In the genomic region with DNA sequence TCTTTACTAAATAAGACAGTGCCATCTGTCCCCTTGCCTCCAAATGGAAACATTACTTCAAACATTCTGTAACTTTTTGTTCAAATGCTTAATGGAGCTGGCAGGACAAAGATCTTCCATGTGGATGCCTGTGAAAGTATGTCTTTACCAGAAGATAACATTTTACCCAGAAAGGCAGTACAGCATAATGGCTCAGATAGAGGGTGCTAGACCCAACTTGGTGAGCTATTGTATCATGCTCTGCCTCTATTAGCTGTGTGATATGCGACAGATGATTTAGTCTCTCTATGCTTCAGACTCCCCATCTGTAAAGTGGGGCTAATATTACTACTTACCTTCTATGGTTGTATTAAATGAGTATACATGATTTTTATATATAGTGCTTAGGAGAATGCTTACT, we compare ENCODE assay signal across 10 cellular contexts. TPM values are rescaled to one million over a fixed set of nuclear protein-coding genes. Genes with fewer than 3 reads are reported as not detected.
DNase-seq lines count a peak whose midpoint lies in the region; ATAC-seq and TF ChIP-seq lines count a peak whose summit lies in the region.
"Had no signal": no experiment of that assay in that cellular context is flagged by ENCODE, and none has a peak within 500 bp of the region (broad histone marks: within the 10 kb centered on the region; RNA-seq: fewer than 3 reads in every experiment).

No MANE protein-coding gene starts in this region.

- no peaks in the 10 kb centered on the region for H3F3A ChIP-seq in MM.1S (ENCODE audit: insufficient read depth, low read length)

- peak overlapping the region; percentile 89 for H3K27ac Mint-ChIP-seq in MCF 10A (ENCODE audit: low read depth, unreplicated experiment)

- H3K4me1 Mint-ChIP-seq in MCF 10A (ENCODE audit: insufficient read depth, unreplicated experiment) = no peaks in the 10 kb centered on the region

- no peak overlapping the region for H3K9ac ChIP-seq in MM.1S (ENCODE audit: low read length)

- H3K9me2 ChIP-seq in MM.1S (replicated peaks; ENCODE audit: insufficient read depth, low read length) = no peaks in the 10 kb centered on the region

- H4K20me1 ChIP-seq in MM.1S (ENCODE audit: insufficient read depth, low read length) = no peaks in the 10 kb centered on the region

- intact Hi-C loops in MCF 10A (cut with micrococcal nuclease) = loop anchor here (5.0 kb wide), 3 partner anchors 119 to 519 kb away; partner anchors contain the start of gene NRF1
- intact Hi-C loops in breast epithelium (cut with DNase I; ENCODE audit: low total_unique reads) = no loop called here
- intact Hi-C loops in uterus (cut with DNase I; ENCODE audit: low total_unique reads) = no loop called here
- intact Hi-C loops in left ventricle myocardium superior (cut with micrococcal nuclease) = no loop called here

- H3K4me2 ChIP-seq in MM.1S (ENCODE audit: low read depth, low read length) = no peak overlapping the region

- H3K27me3 Mint-ChIP-seq in MCF 10A (ENCODE audit: insufficient read depth, unreplicated experiment) = no peaks in the 10 kb centered on the region

- peak; percentile 14 for DNase-seq in MCF 10A (ENCODE audit: unreplicated experiment)
- DNase-seq in breast epithelium (ENCODE audit: low spot score in 2 of 2) = no peak
- peak; percentile 5 for DNase-seq in MM.1S
- no peak for DNase-seq in effector memory CD4-positive, alpha-beta T cell
- no peak for DNase-seq in uterus
- DNase-seq in NCI-H2227 (lab: John Stamatoyannopoulos, UW; ENCODE audit: unreplicated experiment) = no peak
- no peak for DNase-seq in left ventricle myocardium superior
- DNase-seq: activated CD4-positive, alpha-beta T cell treated with anti-CD3 and anti-CD28 coated beads for 48 hours; substantia nigra had no signal

- peaks cover 12% of the 10 kb centered on the region for H3K36me3 Mint-ChIP-seq in MCF 10A (ENCODE audit: insufficient read depth, unreplicated experiment)

- no peak overlapping the region for H2AFZ ChIP-seq in MM.1S (ENCODE audit: low read length)

- no peaks in the 10 kb centered on the region for H3K4me1 ChIP-seq in breast epithelium
- no peaks in the 10 kb centered on the region for H3K4me1 ChIP-seq in MM.1S (ENCODE audit: low read length)
- H3K4me1 ChIP-seq in effector memory CD4-positive, alpha-beta T cell (ENCODE audit: control insufficient read depth, insufficient read depth, low read length, poor library complexity, severe bottlenecking) = no peaks in the 10 kb centered on the region
- H3K4me1 ChIP-seq in uterus = no peaks in the 10 kb centered on the region

- H3K9me3 Mint-ChIP-seq in MCF 10A (ENCODE audit: unreplicated experiment) = no peaks in the 10 kb centered on the region

- no TSS peak for BruUV-seq in MCF 10A (replicated peaks; lab: Mats Ljungman, UMichigan)

- H3K9me3 ChIP-seq in breast epithelium (no peaks in the 10 kb centered on the region), MM.1S (replicated peaks; ENCODE audit: insufficient read depth, low read length) (no peaks in the 10 kb centered on the region), uterus (no peaks in the 10 kb centered on the region)
- no peaks in the 10 kb centered on the region for H3K9me3 ChIP-seq in effector memory CD4-positive, alpha-beta T cell (ENCODE audit: control insufficient read depth, low read length)

- no peak overlapping the region for H3K27ac ChIP-seq in breast epithelium
- H3K27ac ChIP-seq in MM.1S (ENCODE audit: low read length) = no peak overlapping the region; the same call in 1 of the 2 replicates
- peak overlapping the region; percentile 43 for H3K27ac ChIP-seq in effector memory CD4-positive, alpha-beta T cell (ENCODE audit: insufficient read depth, low read length, poor library complexity, severe bottlenecking)
- no peak overlapping the region for H3K27ac ChIP-seq in uterus

- no peak overlapping the region for H3K4me3 ChIP-seq in breast epithelium
- H3K4me3 ChIP-seq in MM.1S (ENCODE audit: low read length) = no peak overlapping the region
- H3K4me3 ChIP-seq in effector memory CD4-positive, alpha-beta T cell (ENCODE audit: insufficient read depth, low read depth, low read length, poor library complexity, severe bottlenecking) = no peak overlapping the region
- no peak overlapping the region for H3K4me3 ChIP-seq in uterus

- TF ChIP-seq CTCF in MCF 10A (IDR thresholded peaks at IDR 0.05; ENCODE audit: unreplicated experiment) (no peak), breast epithelium (IDR thresholded peaks at IDR 0.05) (no peak), MM.1S (IDR thresholded peaks at IDR 0.05; ENCODE audit: low read length) (peak; percentile 21), uterus (IDR thresholded peaks at IDR 0.05) (no peak)

- H3K27me3 ChIP-seq in breast epithelium (no peaks in the 10 kb centered on the region), MM.1S (replicated peaks; ENCODE audit: insufficient read depth, low read length) (no peaks in the 10 kb centered on the region), uterus (no peaks in the 10 kb centered on the region)
- no peaks in the 10 kb centered on the region for H3K27me3 ChIP-seq in effector memory CD4-positive, alpha-beta T cell (replicated peaks; ENCODE audit: control insufficient read depth, insufficient read depth, low read length, poor library complexity, severe bottlenecking)

- POLR2A ChIA-PET in MCF 10A (lab: Yijun Ruan, JAX) = interaction anchor here (0.7 to 1.1 kb wide), 3 partner anchors 112 to 455 kb away, joined by 3 to 6 read pairs (median 3); partner anchors contain the start of gene NRF1

- no peak for TF ChIP-seq POLR2A in breast epithelium (IDR thresholded peaks at IDR 0.05)
- no peak for TF ChIP-seq POLR2A in uterus (IDR thresholded peaks at IDR 0.05)

- no peak overlapping the region for H3K4me3 Mint-ChIP-seq in MCF 10A (ENCODE audit: unreplicated experiment)

- no peaks in the 10 kb centered on the region for H3K79me2 ChIP-seq in MM.1S (ENCODE audit: low read length)

- H3K36me3 ChIP-seq in breast epithelium (no peaks in the 10 kb centered on the region), MM.1S (replicated peaks; ENCODE audit: insufficient read depth, low read length) (no peaks in the 10 kb centered on the region), uterus (no peaks in the 10 kb centered on the region)
- H3K36me3 ChIP-seq in effector memory CD4-positive, alpha-beta T cell (ENCODE audit: control insufficient read depth, insufficient read depth, low read length) = no peaks in the 10 kb centered on the region

- CTCF ChIA-PET in MCF 10A (lab: Yijun Ruan, JAX) = interaction anchor here (0.6 to 2.0 kb wide), 4 partner anchors 8 to 150 kb away, joined by 3 to 5 read pairs (median 4); no protein-coding TSS in a partner anchor

- ATAC-seq in GM18520 (IDR thresholded peaks at IDR 0.05; ENCODE audit: unreplicated experiment) (no peak), left ventricle myocardium superior (no peak)

RNA-seq across cellular contexts. Expression of gene SMKR1, which starts 8.8 kb away (rescaled TPM):
- total RNA-seq in MCF 10A (2022) (12.4 and 17.1 TPM in 2 replicates), breast epithelium (not detected), uterus (1 to 10 TPM in 1 of 4 donors, under 1 TPM in 1, not detected in 2; 0.35 to 1.7 TPM), left ventricle myocardium superior (not detected)

RNA-seq across cellular contexts. Expression of gene STRIP2, which starts 59.3 kb away (rescaled TPM):
- total RNA-seq in MCF 10A (2022) (6.3 and 18.3 TPM in 2 replicates), breast epithelium (1 to 10 TPM in 2 of 3 donors, under 1 TPM in 1; under 0.01 to 1.9 (median 1.8) TPM), uterus (1 to 10 TPM in 1 of 4 donors, under 1 TPM in 1, not detected in 2; 0.37 to 2.2 TPM), left ventricle myocardium superior (23.3 TPM)

Comparison
In these comparisons a context has a peak if more than half of its experiments do, and no peak if none do; other contexts are left out.
1. DNase-seq: peak in MCF 10A (single experiment) and MM.1S (single experiment); none in breast epithelium (0 of 2), effector memory CD4-positive, alpha-beta T cell (0 of 3), uterus (0 of 2), NCI-H2227 (single experiment) and left ventricle myocardium superior (single experiment).